8 cellular contexts compared by ENCODE assay signal in the genomic region with DNA sequence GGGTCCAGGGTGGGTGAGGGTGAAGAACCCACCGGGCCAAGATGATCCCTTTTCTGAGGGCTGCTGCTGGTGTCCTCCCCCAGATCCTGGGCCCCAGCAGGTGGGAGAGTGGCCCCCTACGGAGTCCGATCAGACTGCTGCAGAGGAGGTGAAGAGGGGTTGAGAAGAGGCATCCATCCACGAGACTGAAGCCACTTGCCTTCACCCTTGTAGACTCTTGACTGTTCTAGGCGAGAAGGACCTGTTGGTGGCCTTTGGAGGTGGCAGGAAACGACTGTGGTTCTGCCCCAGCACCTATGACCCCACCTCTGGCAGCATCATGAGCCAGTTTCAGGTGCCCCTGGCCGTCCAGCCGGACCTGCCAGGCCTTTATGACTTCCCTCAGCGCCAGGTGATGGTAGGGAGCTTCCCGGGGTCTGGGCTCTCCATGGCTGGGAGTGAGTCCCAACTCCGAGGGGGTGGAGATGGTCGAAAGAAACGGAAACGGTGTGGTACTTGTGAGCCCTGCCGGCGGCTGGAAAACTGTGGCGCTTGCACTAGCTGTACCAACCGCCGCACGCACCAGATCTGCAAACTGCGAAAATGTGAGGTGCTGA. TPM values are rescaled to one million over a fixed set of nuclear protein-coding genes. Genes with fewer than 3 reads are reported as not detected.
DNase-seq lines count a peak whose midpoint lies in the region; ATAC-seq and TF ChIP-seq lines count a peak whose summit lies in the region.

No MANE protein-coding gene starts in this region.

- peaks cover 7% of the 10 kb centered on the region for H3F3A ChIP-seq in PC-3 (ENCODE audit: low read length, unreplicated experiment)
- peaks cover 44% of the 10 kb centered on the region for H3F3A ChIP-seq in neural progenitor cell (ENCODE audit: low read depth)

- H3K4me2 ChIP-seq in PC-3 (ENCODE audit: low read length) (peak overlapping the region; percentile 97), neural progenitor cell (peak overlapping the region; percentile 81)

- H3K27ac Mint-ChIP-seq in CD8-positive, alpha-beta memory T cell, result peak overlapping the region; percentile 71 to 98 (median 89)
- H3K27ac Mint-ChIP-seq in chondrocyte (ENCODE audit: unreplicated experiment) (no peak overlapping the region), neural progenitor cell (peak overlapping the region; percentile 90)

- CTCF ChIA-PET in CD8-positive, alpha-beta memory T cell (lab: Charles Lee), result interaction anchor here (1.2 to 4.3 kb wide), 12 partner anchors 9 to 162 kb away, joined by 3 to 21 read pairs (median 8); partner anchors contain the start of gene BOLA3
- CTCF ChIA-PET in PC-3 (lab: Charles Lee), result no interaction called here

- TF ChIP-seq CTCF in PC-3 (conservative IDR thresholded peaks at IDR 0.05; ENCODE audit: low read depth, low read length) (no peak), chondrocyte (IDR thresholded peaks at IDR 0.05) (no peak), neural progenitor cell (IDR thresholded peaks at IDR 0.05) (no peak)

- peaks cover 10 to 32% (median 11%) of the 10 kb centered on the region in 3 donors for H3K36me3 Mint-ChIP-seq in CD8-positive, alpha-beta memory T cell
- H3K36me3 Mint-ChIP-seq in chondrocyte (ENCODE audit: low read depth) (peaks cover 2% of the 10 kb centered on the region), neural progenitor cell (peaks cover 24% of the 10 kb centered on the region)

- H3K9me2 ChIP-seq in PC-3 (replicated peaks; ENCODE audit: low read length), result no peaks in the 10 kb centered on the region

- H3K27ac ChIP-seq in CD8-positive, alpha-beta memory T cell (ENCODE audit: low read depth, low read length), result peak overlapping the region; percentile 57
- H3K27ac ChIP-seq in PC-3 (ENCODE audit: low read length) (0 out of 2 replicates have a peak overlapping the region, but pooled peaks have one; percentile 33), neural progenitor cell (no peak overlapping the region)

- peak overlapping the region; percentile 64; the same call in 1 of the 2 replicates for H3K9ac ChIP-seq in PC-3 (ENCODE audit: low read length)
- H3K9ac ChIP-seq in neural progenitor cell, result no peak overlapping the region

- H3K9me3 ChIP-seq in CD8-positive, alpha-beta memory T cell (ENCODE audit: low read length), result no peaks in the 10 kb centered on the region
- H3K9me3 ChIP-seq in PC-3 (ENCODE audit: low read length) (no peaks in the 10 kb centered on the region), neural progenitor cell (ENCODE audit: low read depth) (no peaks in the 10 kb centered on the region)

- peak overlapping the region; percentile 58 for H3K4me3 ChIP-seq in CD8-positive, alpha-beta memory T cell (ENCODE audit: low read length)
- H3K4me3 ChIP-seq in PC-3 (ENCODE audit: low read length) (peak overlapping the region; percentile 77), neural progenitor cell (peak overlapping the region; percentile 53)

- H3K36me3 ChIP-seq in CD8-positive, alpha-beta memory T cell (ENCODE audit: insufficient read depth, low read length), result no peaks in the 10 kb centered on the region
- H3K36me3 ChIP-seq in PC-3 (ENCODE audit: low read depth, low read length), result peaks cover 18% of the 10 kb centered on the region; the same call in 1 of the 2 replicates
- H3K36me3 ChIP-seq in neural progenitor cell, result no peaks in the 10 kb centered on the region

- DNase-seq in CD8-positive, alpha-beta memory T cell, result peak in 4 of 5 donors; percentile 26 to 54 (median 37)
- DNase-seq in PC-3 (no peak), chondrocyte (ENCODE audit: low spot score) (no peak), neural progenitor cell (ENCODE audit: low spot score) (no peak), cerebellum (ENCODE audit: low spot score) (no peak), NCI-H2107 (lab: John Stamatoyannopoulos, UW) (no peak), NCI-H1694 (lab: John Stamatoyannopoulos, UW) (no peak), amniotic stem cell (lab: John Stamatoyannopoulos, UW) (no peak)

- peak overlapping the region; percentile 81 to 96 (median 85) for H3K4me3 Mint-ChIP-seq in CD8-positive, alpha-beta memory T cell
- H3K4me3 Mint-ChIP-seq in chondrocyte (ENCODE audit: unreplicated experiment), result peak overlapping the region; percentile 71
- H3K4me3 Mint-ChIP-seq in neural progenitor cell, result peak overlapping the region; percentile 91

- H3K9me3 Mint-ChIP-seq in CD8-positive, alpha-beta memory T cell, result peaks cover 0 to 2% (median 0%) of the 10 kb centered on the region in 5 donors
- no peaks in the 10 kb centered on the region for H3K9me3 Mint-ChIP-seq in chondrocyte (ENCODE audit: low read depth)
- H3K9me3 Mint-ChIP-seq in neural progenitor cell, result no peaks in the 10 kb centered on the region

- H3K4me1 ChIP-seq in CD8-positive, alpha-beta memory T cell (ENCODE audit: insufficient read depth, low read length), result peaks cover 73% of the 10 kb centered on the region
- H3K4me1 ChIP-seq in PC-3 (ENCODE audit: insufficient read depth, low read length) (peaks cover 60% of the 10 kb centered on the region), neural progenitor cell (peaks cover 37% of the 10 kb centered on the region)

- ATAC-seq in PC-3, result no peak

- no peaks in the 10 kb centered on the region for H3K27me3 ChIP-seq in CD8-positive, alpha-beta memory T cell (ENCODE audit: insufficient read depth, low read length, poor library complexity, severe bottlenecking)
- H3K27me3 ChIP-seq in PC-3 (ENCODE audit: low read length) (no peaks in the 10 kb centered on the region), neural progenitor cell (peaks cover 49% of the 10 kb centered on the region)

- intact Hi-C loops in PC-3 (cut with micrococcal nuclease), result no loop called here

- H3K79me2 ChIP-seq in PC-3 (ENCODE audit: low read length), result peaks cover 66% of the 10 kb centered on the region
- peaks cover 54% of the 10 kb centered on the region for H3K79me2 ChIP-seq in neural progenitor cell (ENCODE audit: low read depth)

- H2AFZ ChIP-seq in PC-3 (ENCODE audit: low read length) (0 out of 2 replicates have a peak overlapping the region, but pooled peaks have one; percentile 50), neural progenitor cell (replicated peaks) (no peak overlapping the region)

- POLR2A ChIA-PET in CD8-positive, alpha-beta memory T cell (lab: Charles Lee), result interaction anchor here (0.5 to 1.6 kb wide), 5 partner anchors 15 to 59 kb away, joined by 3 to 6 read pairs (median 5); no protein-coding TSS in a partner anchor
- POLR2A ChIA-PET in PC-3 (lab: Charles Lee; ENCODE audit: unreplicated experiment), result interaction anchor here (0.5 kb wide), 1 partner anchor 192 kb away, joined by 10 read pairs; the partner anchor contains the start of gene MOB1A

- H4K20me1 ChIP-seq in PC-3 (ENCODE audit: low read length), result peaks cover 26% of the 10 kb centered on the region
- H4K20me1 ChIP-seq in neural progenitor cell (ENCODE audit: low read depth), result peaks cover 73% of the 10 kb centered on the region

- H3K27me3 Mint-ChIP-seq in CD8-positive, alpha-beta memory T cell, result peaks cover 0 to 1% of the 10 kb centered on the region in 2 donors
- H3K27me3 Mint-ChIP-seq in chondrocyte (ENCODE audit: low read depth) (peaks cover 10% of the 10 kb centered on the region), neural progenitor cell (ENCODE audit: insufficient read depth, low read depth) (peaks cover 27% of the 10 kb centered on the region)

- H3K4me1 Mint-ChIP-seq in CD8-positive, alpha-beta memory T cell, result peaks cover 63 to 79% (median 78%) of the 10 kb centered on the region in 3 donors
- H3K4me1 Mint-ChIP-seq in chondrocyte (ENCODE audit: low read depth) (peaks cover 51% of the 10 kb centered on the region), neural progenitor cell (peaks cover 50% of the 10 kb centered on the region)

- TSS peak; percentile 18 for BruUV-seq in PC-3 (replicated peaks; lab: Mats Ljungman, UMichigan)

RNA-seq across cellular contexts. Expression of gene TET3, which starts 1.5 kb away (rescaled TPM):
- 10 to 100 TPM; 19.9 to 20.5 TPM for total RNA-seq in CD8-positive, alpha-beta memory T cell
- polyA plus RNA-seq in CD8-positive, alpha-beta memory T cell, result 0.78 TPM
- total RNA-seq in PC-3 (2014; rRNA removed) (6.1 and 10.1 TPM in 2 replicates), chondrocyte (13.1 to 32.2 TPM (median 31.8 TPM) in 3 replicates), neural progenitor cell (ENCODE audit: low replicate concordance) (6.2 and 9.1 TPM in 2 replicates), cerebellum (22.0 TPM)

RNA-seq across cellular contexts. Expression of gene DGUOK, which starts 59.5 kb away (rescaled TPM):
- total RNA-seq in CD8-positive, alpha-beta memory T cell, result 10 to 100 TPM; 96.6 to 98.8 TPM
- 188 TPM for polyA plus RNA-seq in CD8-positive, alpha-beta memory T cell
- total RNA-seq in PC-3 (2014; rRNA removed) (42.2 and 61.3 TPM in 2 replicates), chondrocyte (58.1 to 60.8 TPM (median 58.9 TPM) in 3 replicates), neural progenitor cell (ENCODE audit: low replicate concordance) (79.0 and 85.5 TPM in 2 replicates), cerebellum (39.7 TPM)

Comparison
In these comparisons a context has a peak if more than half of its experiments do, and no peak if none do; other contexts are left out.
1. DNase-seq: peak in CD8-positive, alpha-beta memory T cell (4 of 5); none in PC-3 (single experiment), chondrocyte (single experiment), neural progenitor cell (single experiment), cerebellum (single experiment), NCI-H2107 (single experiment), NCI-H1694 (single experiment) and amniotic stem cell (single experiment).
2. Peak in every context shown above with its lines, with median percentiles within 50 percentile points of each other: H3K4me3 ChIP-seq and H3K4me3 Mint-ChIP-seq.